Comparison of ENCODE assay signal across 12 cellular contexts in genomic region chr12:62468935-62469334, GRCh38. TPM values are rescaled to one million over a fixed set of nuclear protein-coding genes. Genes with fewer than 3 reads are reported as not detected.
DNase-seq lines count a peak whose midpoint lies in the region; ATAC-seq and TF ChIP-seq lines count a peak whose summit lies in the region.
"Had no signal": no experiment of that assay in that cellular context is flagged by ENCODE, and none has a peak within 500 bp of the region (broad histone marks: within the 10 kb centered on the region; RNA-seq: fewer than 3 reads in every experiment).

No MANE protein-coding gene starts in this region.

- DNase-seq in natural killer cell (no peak), immature natural killer cell (no peak), DMS153 (lab: John Stamatoyannopoulos, UW) (no peak), posterior vena cava (ENCODE audit: low spot score) (no peak), Caco-2 (no peak)
- DNase-seq in natural killer cell treated with Interleukin-12 subunit alpha and Interleukin-12 subunit beta and Interleukin-15 and Interleukin-18, amount 100 ng/mL, for 72 hours (ENCODE audit: low spot score), result no peak
- no peak for DNase-seq in activated CD8-positive, alpha-beta T cell treated with anti-CD3 and anti-CD28 coated beads, Interleukin-2, amount 10 ng/mL, durations not matched to agents 7 days and 5 days
- no peak for DNase-seq in activated CD8-positive, alpha-beta memory T cell treated with anti-CD3 and anti-CD28 coated beads, Interleukin-2, amount 10 ng/mL, durations not matched to agents 7 days and 5 days
- DNase-seq: DMS53, HCEC 1CT, NCI-H2227 treated with DMSO at 0.1 percent for 48 hours, substantia nigra had no signal

- H3K36me3 Mint-ChIP-seq in natural killer cell (no peaks in the 10 kb centered on the region), immature natural killer cell (no peaks in the 10 kb centered on the region), Caco-2 (ENCODE audit: insufficient read depth, unreplicated experiment) (no peaks in the 10 kb centered on the region)
- H3K36me3 Mint-ChIP-seq in natural killer cell treated with Interleukin-12 subunit alpha and Interleukin-12 subunit beta and Interleukin-15 and Interleukin-18, amount 100 ng/mL, for 72 hours, result no peaks in the 10 kb centered on the region
- H3K36me3 Mint-ChIP-seq in activated CD8-positive, alpha-beta T cell treated with anti-CD3 and anti-CD28 coated beads, Interleukin-2, amount 10 ng/mL, durations not matched to agents 7 days and 5 days (ENCODE audit: low read depth), result peaks cover 14% of the 10 kb centered on the region
- peaks cover 6% of the 10 kb centered on the region for H3K36me3 Mint-ChIP-seq in activated CD8-positive, alpha-beta memory T cell treated with anti-CD3 and anti-CD28 coated beads, Interleukin-2, amount 10 ng/mL, durations not matched to agents 7 days and 5 days

- H3K9me3 Mint-ChIP-seq in natural killer cell (no peaks in the 10 kb centered on the region), immature natural killer cell (peaks cover 0 to under 1% (median 0%) of the 10 kb centered on the region in 6 donors), Caco-2 (ENCODE audit: unreplicated experiment) (peaks cover under 1% of the 10 kb centered on the region)
- H3K9me3 Mint-ChIP-seq in natural killer cell treated with Interleukin-12 subunit alpha and Interleukin-12 subunit beta and Interleukin-15 and Interleukin-18, amount 100 ng/mL, for 72 hours, result no peaks in the 10 kb centered on the region
- peaks cover 3% of the 10 kb centered on the region for H3K9me3 Mint-ChIP-seq in activated CD8-positive, alpha-beta T cell treated with anti-CD3 and anti-CD28 coated beads, Interleukin-2, amount 10 ng/mL, durations not matched to agents 7 days and 5 days (ENCODE audit: insufficient read depth)
- H3K9me3 Mint-ChIP-seq in activated CD8-positive, alpha-beta memory T cell treated with anti-CD3 and anti-CD28 coated beads, Interleukin-2, amount 10 ng/mL, durations not matched to agents 7 days and 5 days (ENCODE audit: low read depth), result no peaks in the 10 kb centered on the region

- H3K27me3 Mint-ChIP-seq in natural killer cell (ENCODE audit: low read depth in 2 of 2) (no peaks in the 10 kb centered on the region), immature natural killer cell (ENCODE audit: low read depth in 3 of 3) (peaks cover 1 to 15% (median 5%) of the 10 kb centered on the region in 3 donors), Caco-2 (ENCODE audit: insufficient read depth, unreplicated experiment) (no peaks in the 10 kb centered on the region)
- no peaks in the 10 kb centered on the region for H3K27me3 Mint-ChIP-seq in natural killer cell treated with Interleukin-12 subunit alpha and Interleukin-12 subunit beta and Interleukin-15 and Interleukin-18, amount 100 ng/mL, for 72 hours
- H3K27me3 Mint-ChIP-seq in activated CD8-positive, alpha-beta T cell treated with anti-CD3 and anti-CD28 coated beads, Interleukin-2, amount 10 ng/mL, durations not matched to agents 7 days and 5 days (ENCODE audit: low read depth), result no peaks in the 10 kb centered on the region
- no peaks in the 10 kb centered on the region for H3K27me3 Mint-ChIP-seq in activated CD8-positive, alpha-beta memory T cell treated with anti-CD3 and anti-CD28 coated beads, Interleukin-2, amount 10 ng/mL, durations not matched to agents 7 days and 5 days

- H3K36me3 ChIP-seq in Caco-2 (ENCODE audit: control insufficient read depth, insufficient read depth, low read length), result no peaks in the 10 kb centered on the region

- H3K4me1 Mint-ChIP-seq in natural killer cell (peaks cover 23 to 24% of the 10 kb centered on the region in 2 donors), immature natural killer cell (peaks cover 39% of the 10 kb centered on the region in 2 donors), Caco-2 (ENCODE audit: low read depth, unreplicated experiment) (no peaks in the 10 kb centered on the region)
- H3K4me1 Mint-ChIP-seq in natural killer cell treated with Interleukin-12 subunit alpha and Interleukin-12 subunit beta and Interleukin-15 and Interleukin-18, amount 100 ng/mL, for 72 hours (ENCODE audit: low read depth in 2 of 2), result peaks cover 21% of the 10 kb centered on the region in 2 donors
- H3K4me1 Mint-ChIP-seq in activated CD8-positive, alpha-beta T cell treated with anti-CD3 and anti-CD28 coated beads, Interleukin-2, amount 10 ng/mL, durations not matched to agents 7 days and 5 days (ENCODE audit: low read depth), result peaks cover 21% of the 10 kb centered on the region
- peaks cover 21% of the 10 kb centered on the region for H3K4me1 Mint-ChIP-seq in activated CD8-positive, alpha-beta memory T cell treated with anti-CD3 and anti-CD28 coated beads, Interleukin-2, amount 10 ng/mL, durations not matched to agents 7 days and 5 days

- H3K4me1 ChIP-seq in Caco-2, result no peaks in the 10 kb centered on the region

- no peak for TF ChIP-seq CTCF in natural killer cell (IDR thresholded peaks at IDR 0.05)
- TF ChIP-seq CTCF in Caco-2 (IDR thresholded peaks at IDR 0.05; ENCODE audit: insufficient read depth in 1 of 2, low read depth in 1 of 2, low read length in 1 of 2, severe bottlenecking in 1 of 2, unreplicated experiment in 1 of 2), result no peak

- H3K27me3 ChIP-seq in Caco-2 (replicated peaks; ENCODE audit: control insufficient read depth, insufficient read depth, low read length), result no peaks in the 10 kb centered on the region

- CTCF ChIA-PET in activated CD8-positive, alpha-beta T cell treated with anti-CD3 and anti-CD28 coated beads, Interleukin-2, amount 10 ng/mL, durations not matched to agents 7 days and 5 days (lab: Charles Lee), result interaction anchor here (6.0 kb wide), 1 partner anchor 32 kb away, joined by 45 read pairs; no protein-coding TSS in a partner anchor
- CTCF ChIA-PET in Caco-2 (lab: Charles Lee), result no interaction called here
- CTCF ChIA-PET in activated CD8-positive, alpha-beta memory T cell treated with anti-CD3 and anti-CD28 coated beads, Interleukin-2, amount 10 ng/mL, durations not matched to agents 7 days and 5 days (lab: Charles Lee), result no interaction called here

- no peak overlapping the region for H3K4me3 ChIP-seq in Caco-2 (ENCODE audit: low read depth, low read length)

- H3K27ac Mint-ChIP-seq in natural killer cell, result no peak overlapping the region
- H3K27ac Mint-ChIP-seq in natural killer cell treated with Interleukin-12 subunit alpha and Interleukin-12 subunit beta and Interleukin-15 and Interleukin-18, amount 100 ng/mL, for 72 hours, result no peak overlapping the region
- H3K27ac Mint-ChIP-seq in activated CD8-positive, alpha-beta T cell treated with anti-CD3 and anti-CD28 coated beads, Interleukin-2, amount 10 ng/mL, durations not matched to agents 7 days and 5 days, result no peak overlapping the region
- peak overlapping the region in 1 of 6 donors; percentile 2 for H3K27ac Mint-ChIP-seq in immature natural killer cell
- H3K27ac Mint-ChIP-seq in Caco-2 (ENCODE audit: unreplicated experiment), result no peak overlapping the region
- no peak overlapping the region for H3K27ac Mint-ChIP-seq in activated CD8-positive, alpha-beta memory T cell treated with anti-CD3 and anti-CD28 coated beads, Interleukin-2, amount 10 ng/mL, durations not matched to agents 7 days and 5 days

- POLR2A ChIA-PET in activated CD8-positive, alpha-beta T cell treated with anti-CD3 and anti-CD28 coated beads, Interleukin-2, amount 10 ng/mL, durations not matched to agents 7 days and 5 days (lab: Charles Lee), result interaction anchor here (0.9 kb wide), 1 partner anchor 51 kb away, joined by 6 read pairs; no protein-coding TSS in a partner anchor
- POLR2A ChIA-PET in Caco-2 (lab: Charles Lee), result no interaction called here

- H3K4me3 Mint-ChIP-seq in natural killer cell, result peak overlapping the region; percentile 96
- no peak overlapping the region for H3K4me3 Mint-ChIP-seq in natural killer cell treated with Interleukin-12 subunit alpha and Interleukin-12 subunit beta and Interleukin-15 and Interleukin-18, amount 100 ng/mL, for 72 hours
- H3K4me3 Mint-ChIP-seq in activated CD8-positive, alpha-beta T cell treated with anti-CD3 and anti-CD28 coated beads, Interleukin-2, amount 10 ng/mL, durations not matched to agents 7 days and 5 days, result peak overlapping the region; percentile 38
- peak overlapping the region in 3 of 5 donors; percentile 26 to 52 (median 32) for H3K4me3 Mint-ChIP-seq in immature natural killer cell
- H3K4me3 Mint-ChIP-seq in Caco-2 (ENCODE audit: unreplicated experiment), result no peak overlapping the region
- H3K4me3 Mint-ChIP-seq in activated CD8-positive, alpha-beta memory T cell treated with anti-CD3 and anti-CD28 coated beads, Interleukin-2, amount 10 ng/mL, durations not matched to agents 7 days and 5 days, result no peak overlapping the region

- ATAC-seq in natural killer cell, result no peak
- no peak for ATAC-seq in natural killer cell treated with Interleukin-12 subunit alpha and Interleukin-12 subunit beta and Interleukin-15 and Interleukin-18, amount 100 ng/mL, for 72 hours
- no peak for ATAC-seq in activated CD8-positive, alpha-beta T cell treated with anti-CD3 and anti-CD28 coated beads, Interleukin-2, amount 10 ng/mL, durations not matched to agents 7 days and 5 days
- ATAC-seq in activated CD8-positive, alpha-beta memory T cell treated with anti-CD3 and anti-CD28 coated beads, Interleukin-2, amount 10 ng/mL, durations not matched to agents 7 days and 5 days, result no peak

- no TSS peak for BruUV-seq in Caco-2 (replicated peaks; lab: Mats Ljungman, UMichigan)

- peaks cover 2% of the 10 kb centered on the region for H3K9me3 ChIP-seq in Caco-2

- intact Hi-C loops in natural killer cell (cut with micrococcal nuclease), result no loop called here
- intact Hi-C loops in posterior vena cava (cut with DNase I), result no loop called here
- intact Hi-C loops in Caco-2 (cut with micrococcal nuclease; ENCODE audit: unreplicated experiment), result loop anchor here (10.0 kb wide), 1 partner anchor 204 kb away; the partner anchor contains the start of gene USP15

RNA-seq across cellular contexts. Expression of gene MON2, which starts 2.3 kb away (rescaled TPM):
- 100 to 1,000 TPM in 1 of 3 donors, 10 to 100 TPM in 2; 80.0 to 100 (median 86.7) TPM for total RNA-seq in natural killer cell
- total RNA-seq in natural killer cell treated with Interleukin-12 subunit alpha and Interleukin-12 subunit beta and Interleukin-15 and Interleukin-18, amount 100 ng/mL, for 72 hours, result 10 to 100 TPM; 80.1 to 89.9 TPM
- 10 to 100 TPM; 40.0 to 46.6 TPM for total RNA-seq in activated CD8-positive, alpha-beta T cell treated with anti-CD3 and anti-CD28 coated beads, Interleukin-2, amount 10 ng/mL, durations not matched to agents 7 days and 5 days
- polyA plus RNA-seq in immature natural killer cell, result 10 to 100 TPM in 2 of 3 donors, 1 to 10 TPM in 1; 7.0 to 22.8 (median 13.8) TPM
- 10 to 100 TPM; 53.6 to 59.5 TPM for total RNA-seq in posterior vena cava
- 30.7 and 30.8 TPM in 2 replicates for total RNA-seq in Caco-2 (2022)
- 10 to 100 TPM; 39.3 to 53.9 TPM for total RNA-seq in activated CD8-positive, alpha-beta memory T cell treated with anti-CD3 and anti-CD28 coated beads, Interleukin-2, amount 10 ng/mL, durations not matched to agents 7 days and 5 days

Comparison
In these comparisons a context has a peak if more than half of its experiments do, and no peak if none do; other contexts are left out.
1. H3K4me3 Mint-ChIP-seq: peak in natural killer cell (single experiment), activated CD8-positive, alpha-beta T cell treated with anti-CD3 and anti-CD28 coated beads, Interleukin-2, amount 10 ng/mL, durations not matched to agents 7 days and 5 days (single experiment) and immature natural killer cell (3 of 5); none in natural killer cell treated with Interleukin-12 subunit alpha and Interleukin-12 subunit beta and Interleukin-15 and Interleukin-18, amount 100 ng/mL, for 72 hours (single experiment), Caco-2 (single experiment) and activated CD8-positive, alpha-beta memory T cell treated with anti-CD3 and anti-CD28 coated beads, Interleukin-2, amount 10 ng/mL, durations not matched to agents 7 days and 5 days (single experiment).